Comparison of ENCODE assay signal across 8 cellular contexts in genomic region chr20:25318471-25319240, GRCh38.
DNase-seq lines count a peak whose midpoint lies in the region; ATAC-seq and TF ChIP-seq lines count a peak whose summit lies in the region.

No MANE protein-coding gene starts in this region.

- ATAC-seq in natural killer cell (no peak), HG03108 (IDR thresholded peaks at IDR 0.05; ENCODE audit: unreplicated experiment) (peak; percentile 92), upper lobe of left lung (ENCODE audit: low FRiP score in 2 of 2) (peak; percentile 12 to 68), gastrocnemius medialis (no peak)
- ATAC-seq in natural killer cell treated with Interleukin-12 subunit alpha and Interleukin-12 subunit beta and Interleukin-15 and Interleukin-18, amount 100 ng/mL, for 72 hours, result no peak

- DNase-seq in natural killer cell, result peak; percentile 14
- no peak for DNase-seq in natural killer cell treated with Interleukin-12 subunit alpha and Interleukin-12 subunit beta and Interleukin-15 and Interleukin-18, amount 100 ng/mL, for 72 hours (ENCODE audit: low spot score)
- peak in 1 of 2 donors; percentile 73 for DNase-seq in upper lobe of left lung
- no peak for DNase-seq in dedifferentiated amniotic fluid mesenchymal stem cell (ENCODE audit: extremely low spot score)
- DNase-seq in gastrocnemius medialis, result no peak
- no peak for DNase-seq in nephron progenitor cell

- TF ChIP-seq POLR2A in upper lobe of left lung (IDR thresholded peaks at IDR 0.05) (peak in 1 of 4 donors; percentile 35), gastrocnemius medialis (IDR thresholded peaks at IDR 0.05) (no peak)

- H3K4me1 ChIP-seq in upper lobe of left lung (peaks cover 0 to 3% (median 0%) of the 10 kb centered on the region in 4 donors), gastrocnemius medialis (no peaks in the 10 kb centered on the region)

- H3K4me3 Mint-ChIP-seq in natural killer cell, result no peak overlapping the region
- no peak overlapping the region for H3K4me3 Mint-ChIP-seq in natural killer cell treated with Interleukin-12 subunit alpha and Interleukin-12 subunit beta and Interleukin-15 and Interleukin-18, amount 100 ng/mL, for 72 hours
- no peak overlapping the region for H3K4me3 Mint-ChIP-seq in nephron progenitor cell

- H3K9me3 Mint-ChIP-seq in natural killer cell (no peaks in the 10 kb centered on the region), nephron progenitor cell (no peaks in the 10 kb centered on the region)
- H3K9me3 Mint-ChIP-seq in natural killer cell treated with Interleukin-12 subunit alpha and Interleukin-12 subunit beta and Interleukin-15 and Interleukin-18, amount 100 ng/mL, for 72 hours, result no peaks in the 10 kb centered on the region

- H3K36me3 Mint-ChIP-seq in natural killer cell (no peaks in the 10 kb centered on the region), nephron progenitor cell (ENCODE audit: low read depth) (peaks cover 45% of the 10 kb centered on the region)
- H3K36me3 Mint-ChIP-seq in natural killer cell treated with Interleukin-12 subunit alpha and Interleukin-12 subunit beta and Interleukin-15 and Interleukin-18, amount 100 ng/mL, for 72 hours, result no peaks in the 10 kb centered on the region

- WGBS in upper lobe of left lung, 2 donors, result 78 to 79% methylated on average over 13 to 16 of the region's 16 CpGs

- intact Hi-C loops in natural killer cell (cut with micrococcal nuclease), result no loop called here
- intact Hi-C loops in gastrocnemius medialis (cut with DNase I; ENCODE audit: low total_unique reads), result no loop called here

- H3K27ac Mint-ChIP-seq in natural killer cell, result no peak overlapping the region
- no peak overlapping the region for H3K27ac Mint-ChIP-seq in natural killer cell treated with Interleukin-12 subunit alpha and Interleukin-12 subunit beta and Interleukin-15 and Interleukin-18, amount 100 ng/mL, for 72 hours
- H3K27ac Mint-ChIP-seq in nephron progenitor cell, result no peak overlapping the region

- H3K9me3 ChIP-seq in upper lobe of left lung (no peaks in the 10 kb centered on the region), gastrocnemius medialis (no peaks in the 10 kb centered on the region)

- TF ChIP-seq CTCF in natural killer cell (IDR thresholded peaks at IDR 0.05), result no peak
- no peak for TF ChIP-seq CTCF in upper lobe of left lung (IDR thresholded peaks at IDR 0.05)
- no peak for TF ChIP-seq CTCF in gastrocnemius medialis (IDR thresholded peaks at IDR 0.05 in 4 of 5, conservative IDR thresholded peaks at IDR 0.05 in 1 of 5)
- no peak for TF ChIP-seq CTCF in nephron progenitor cell (IDR thresholded peaks at IDR 0.05)

- H3K4me1 Mint-ChIP-seq in natural killer cell, result peaks cover 32 to 41% of the 10 kb centered on the region in 2 donors
- H3K4me1 Mint-ChIP-seq in natural killer cell treated with Interleukin-12 subunit alpha and Interleukin-12 subunit beta and Interleukin-15 and Interleukin-18, amount 100 ng/mL, for 72 hours (ENCODE audit: low read depth in 2 of 2), result peaks cover 34 to 40% of the 10 kb centered on the region in 2 donors
- peaks cover 17% of the 10 kb centered on the region for H3K4me1 Mint-ChIP-seq in nephron progenitor cell

- H3K27me3 Mint-ChIP-seq in natural killer cell (ENCODE audit: low read depth in 2 of 2) (no peaks in the 10 kb centered on the region), nephron progenitor cell (ENCODE audit: low read depth, poor library complexity) (no peaks in the 10 kb centered on the region)
- H3K27me3 Mint-ChIP-seq in natural killer cell treated with Interleukin-12 subunit alpha and Interleukin-12 subunit beta and Interleukin-15 and Interleukin-18, amount 100 ng/mL, for 72 hours, result no peaks in the 10 kb centered on the region

- TF ChIP-seq EP300 in upper lobe of left lung (IDR thresholded peaks at IDR 0.05), result peak in 1 of 4 donors; percentile 3

- no peak overlapping the region for H3K4me3 ChIP-seq in upper lobe of left lung
- no peak overlapping the region for H3K4me3 ChIP-seq in gastrocnemius medialis

- H3K36me3 ChIP-seq in upper lobe of left lung (peaks cover 0 to 33% (median 6%) of the 10 kb centered on the region in 4 donors), gastrocnemius medialis (no peaks in the 10 kb centered on the region)

- in situ Hi-C loops in gastrocnemius medialis (cut with MboI; ENCODE audit: low sequenced_read_pairs in 4 of 4), result no loop called here

- H3K27me3 ChIP-seq in upper lobe of left lung (no peaks in the 10 kb centered on the region), gastrocnemius medialis (no peaks in the 10 kb centered on the region)

- peak overlapping the region; percentile 79 for H3K27ac ChIP-seq in cingulate gyrus (ENCODE audit: low read depth, low read length)
- peak overlapping the region in 2 of 4 donors; percentile 52 to 69 for H3K27ac ChIP-seq in upper lobe of left lung
- H3K27ac ChIP-seq in gastrocnemius medialis, result no peak overlapping the region

Comparison
In these comparisons a context has a peak if more than half of its experiments do, and no peak if none do; other contexts are left out.
1. ATAC-seq: peak in HG03108 (single experiment) and upper lobe of left lung (2 of 2); none in natural killer cell (0 of 3), natural killer cell treated with Interleukin-12 subunit alpha and Interleukin-12 subunit beta and Interleukin-15 and Interleukin-18, amount 100 ng/mL, for 72 hours (0 of 2) and gastrocnemius medialis (0 of 2).